28 cellular contexts compared by ENCODE assay signal in the genomic region with DNA sequence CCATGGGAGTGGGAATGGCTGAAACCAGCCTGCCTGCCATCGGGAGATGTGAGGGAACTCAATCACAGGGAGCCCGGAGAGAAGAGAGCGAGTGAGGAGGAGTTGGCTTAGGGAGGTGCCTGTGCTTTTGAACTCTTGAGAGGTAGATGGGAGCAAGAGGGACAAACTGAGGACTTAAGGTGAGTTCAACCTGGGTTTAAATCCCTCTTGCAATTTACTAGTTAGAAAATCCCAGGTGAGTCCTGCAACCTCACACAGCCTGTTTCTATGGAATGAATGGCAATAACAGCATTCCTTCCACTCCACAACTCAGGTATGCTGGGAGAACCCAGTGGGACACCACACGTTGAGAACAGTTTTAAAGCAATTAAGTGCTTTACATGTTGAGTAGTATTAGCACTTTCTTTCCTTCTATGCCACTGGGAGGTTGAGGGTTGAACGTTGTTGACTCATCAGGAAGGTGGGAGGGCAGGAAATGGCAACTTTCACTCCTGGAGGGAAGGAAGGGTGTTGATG. TPM values are rescaled to one million over a fixed set of nuclear protein-coding genes. Genes with fewer than 3 reads are reported as not detected.
DNase-seq lines count a peak whose midpoint lies in the region; ATAC-seq and TF ChIP-seq lines count a peak whose summit lies in the region.
"Had no signal": no experiment of that assay in that cellular context is flagged by ENCODE, and none has a peak within 500 bp of the region (broad histone marks: within the 10 kb centered on the region; RNA-seq: fewer than 3 reads in every experiment).

No MANE protein-coding gene starts in this region.

- no peak for TF ChIP-seq RAD21 in HCT116 (IDR thresholded peaks at IDR 0.05; ENCODE audit: low read depth)

- DNase-seq in HCT116 (ENCODE audit: low read depth, low spot score): no peak
- DNase-seq in SW480 (ENCODE audit: low spot score): peak; percentile 15
- peak; percentile 92 for DNase-seq in iPS DF 4.7 (ENCODE audit: extremely low read depth, low spot score)
- peak; percentile 46 for DNase-seq in renal cortical epithelial cell (ENCODE audit: low read depth)
- no peak for DNase-seq in stimulated activated CD4-positive, alpha-beta T cell treated with anti-CD3 and anti-CD28 coated beads, Interleukin-2, amount 100 ng/mL, for 24 hours
- no peak for DNase-seq in epidermal melanocyte (ENCODE audit: insufficient read length, low spot score)
- no peak for DNase-seq in activated CD4-positive, alpha-beta T cell treated with anti-CD3 and anti-CD28 coated beads, Interleukin-2, amount 10 ng/mL, durations not matched to agents 7 days and 5 days
- DNase-seq: activated CD4-positive, alpha-beta memory T cell treated with anti-CD3 and anti-CD28 coated beads, Interleukin-2, amount 10 ng/mL, durations not matched to agents 7 days and 5 days; activated naive CD4-positive, alpha-beta T cell treated with anti-CD3 and anti-CD28 coated beads for 36 hours; activated T-cell treated with anti-CD3 and anti-CD28 coated beads, Interleukin-2, amount 50 U/mL, for 24 hours; AML-193; amygdala; CD8-positive, alpha-beta memory T cell; DND-41; immature natural killer cell; KG1; lower lobe of right lung; NCI-H1048; NCI-H187 treated with DMSO at 0.1 percent for 48 hours; NCI-H345; occipital lobe; retina; T-helper 2 cell had no signal

- H3K4me3 ChIP-seq in HCT116 (replicated peaks in 1 of 2; ENCODE audit: low read depth in 1 of 2, low read length in 2 of 2): no peak overlapping the region
- H3K4me3 ChIP-seq: lower lobe of right lung had no signal

- RAD21 ChIA-PET in HCT116 (lab: Charles Lee; ENCODE audit: low non-redundant PET in 1 of 2, low total read pairs in 2 of 2, uncharacterized antibody in 2 of 2, unreplicated experiment in 2 of 2): no interaction called here

- CTCF ChIA-PET in HCT116 (lab: Charles Lee): interaction anchor here (1.7 kb wide), 1 partner anchor 17 kb away, joined by 5 read pairs; no protein-coding TSS in a partner anchor
- CTCF ChIA-PET in activated CD4-positive, alpha-beta T cell treated with anti-CD3 and anti-CD28 coated beads, Interleukin-2, amount 10 ng/mL, durations not matched to agents 7 days and 5 days (lab: Charles Lee): no interaction called here

- H3K9me3 Mint-ChIP-seq in activated CD4-positive, alpha-beta T cell treated with anti-CD3 and anti-CD28 coated beads, Interleukin-2, amount 10 ng/mL, durations not matched to agents 7 days and 5 days: no peaks in the 10 kb centered on the region
- H3K9me3 Mint-ChIP-seq: activated CD4-positive, alpha-beta memory T cell treated with anti-CD3 and anti-CD28 coated beads, Interleukin-2, amount 10 ng/mL, durations not matched to agents 7 days and 5 days; activated naive CD4-positive, alpha-beta T cell treated with anti-CD3 and anti-CD28 coated beads for 36 hours; activated T-cell treated with anti-CD3 and anti-CD28 coated beads, Interleukin-2, amount 50 U/mL, for 24 hours; immature natural killer cell had no signal

- H3K4me1 ChIP-seq in HCT116 (ENCODE audit: control insufficient read depth in 1 of 2, insufficient read depth in 2 of 2, low read length in 2 of 2): peaks cover 0 to 6% of the 10 kb centered on the region in 2 experiments; a peak in 1 of 4 replicates
- H3K4me1 ChIP-seq: lower lobe of right lung had no signal

- peaks cover 22% of the 10 kb centered on the region for H3K27me3 Mint-ChIP-seq in activated CD4-positive, alpha-beta T cell treated with anti-CD3 and anti-CD28 coated beads, Interleukin-2, amount 10 ng/mL, durations not matched to agents 7 days and 5 days

- POLR2A ChIA-PET in HCT116 (lab: Charles Lee): no interaction called here
- POLR2A ChIA-PET in activated CD4-positive, alpha-beta T cell treated with anti-CD3 and anti-CD28 coated beads, Interleukin-2, amount 10 ng/mL, durations not matched to agents 7 days and 5 days (lab: Charles Lee): no interaction called here

- no peaks in the 10 kb centered on the region for H3K9me3 ChIP-seq in HCT116 (ENCODE audit: control insufficient read depth in 1 of 2, insufficient read depth in 1 of 2, low read depth in 1 of 2, low read length in 2 of 2)
- H3K9me3 ChIP-seq: lower lobe of right lung had no signal

- no peak for TF ChIP-seq POLR2A in HCT116 (IDR thresholded peaks at IDR 0.05; ENCODE audit: borderline replicate concordance, extremely low read depth, insufficient read depth, insufficient read length)

- H3K79me2 ChIP-seq in HCT116 (ENCODE audit: insufficient read depth, low read length): no peaks in the 10 kb centered on the region

- no peak overlapping the region for H3K9ac ChIP-seq in HCT116 (ENCODE audit: low read length)

- H3K27ac ChIP-seq in HCT116 (ENCODE audit: low read depth, low read length): no peak overlapping the region
- H3K27ac ChIP-seq: lower lobe of right lung, VCaP had no signal

- TF ChIP-seq CTCF in HCT116 (IDR thresholded peaks at IDR 0.05 in 2 of 3, conservative IDR thresholded peaks at IDR 0.05 in 1 of 3; ENCODE audit: borderline replicate concordance in 1 of 3, insufficient read depth in 1 of 3, low read depth in 2 of 3, low read length in 2 of 3): no peak

- no peak overlapping the region for H2AFZ ChIP-seq in HCT116 (ENCODE audit: low read depth, low read length, poor library complexity, severe bottlenecking)

- peak overlapping the region; percentile 31; the same call in 1 of the 2 replicates for H3K4me2 ChIP-seq in HCT116 (ENCODE audit: low read length)

- BruUV-seq in HCT116 (replicated peaks; lab: Mats Ljungman, UMichigan): no TSS peak

- no peaks in the 10 kb centered on the region for H3K36me3 ChIP-seq in HCT116 (ENCODE audit: control insufficient read depth in 1 of 2, insufficient read depth in 2 of 2, low read length in 2 of 2)
- H3K36me3 ChIP-seq: lower lobe of right lung had no signal

- no peaks in the 10 kb centered on the region; the same call in 1 of the 2 replicates for H3K27me3 ChIP-seq in HCT116 (ENCODE audit: insufficient read depth, low read length)

- no peak for ATAC-seq in HCT116
- ATAC-seq: esophagus mucosa, lower lobe of right lung, Panc1 had no signal

- H4K20me1 ChIP-seq in HCT116 (ENCODE audit: insufficient read depth): no peaks in the 10 kb centered on the region

- H3K4me1 Mint-ChIP-seq in activated CD4-positive, alpha-beta T cell treated with anti-CD3 and anti-CD28 coated beads, Interleukin-2, amount 10 ng/mL, durations not matched to agents 7 days and 5 days: no peaks in the 10 kb centered on the region
- H3K4me1 Mint-ChIP-seq: activated CD4-positive, alpha-beta memory T cell treated with anti-CD3 and anti-CD28 coated beads, Interleukin-2, amount 10 ng/mL, durations not matched to agents 7 days and 5 days; CD8-positive, alpha-beta memory T cell; immature natural killer cell had no signal

- no peak overlapping the region for H3K4me3 Mint-ChIP-seq in activated CD4-positive, alpha-beta T cell treated with anti-CD3 and anti-CD28 coated beads, Interleukin-2, amount 10 ng/mL, durations not matched to agents 7 days and 5 days
- H3K4me3 Mint-ChIP-seq: activated CD4-positive, alpha-beta memory T cell treated with anti-CD3 and anti-CD28 coated beads, Interleukin-2, amount 10 ng/mL, durations not matched to agents 7 days and 5 days; activated naive CD4-positive, alpha-beta T cell treated with anti-CD3 and anti-CD28 coated beads for 36 hours; activated T-cell treated with anti-CD3 and anti-CD28 coated beads, Interleukin-2, amount 50 U/mL, for 24 hours; CD8-positive, alpha-beta memory T cell; immature natural killer cell; type B pancreatic cell had no signal

- H3K36me3 Mint-ChIP-seq in activated CD4-positive, alpha-beta T cell treated with anti-CD3 and anti-CD28 coated beads, Interleukin-2, amount 10 ng/mL, durations not matched to agents 7 days and 5 days (ENCODE audit: low read depth): no peaks in the 10 kb centered on the region
- H3K36me3 Mint-ChIP-seq: CD8-positive, alpha-beta memory T cell; immature natural killer cell; type B pancreatic cell had no signal

- intact Hi-C loops in HCT116 (cut with micrococcal nuclease): loop anchor here (10.0 kb wide), 1 partner anchor 249 kb away; no protein-coding TSS in a partner anchor

- H3K9me2 ChIP-seq in HCT116 (ENCODE audit: insufficient read depth): no peaks in the 10 kb centered on the region

- no peak overlapping the region for H3K27ac Mint-ChIP-seq in activated CD4-positive, alpha-beta T cell treated with anti-CD3 and anti-CD28 coated beads, Interleukin-2, amount 10 ng/mL, durations not matched to agents 7 days and 5 days
- H3K27ac Mint-ChIP-seq: activated CD4-positive, alpha-beta memory T cell treated with anti-CD3 and anti-CD28 coated beads, Interleukin-2, amount 10 ng/mL, durations not matched to agents 7 days and 5 days; activated naive CD4-positive, alpha-beta T cell treated with anti-CD3 and anti-CD28 coated beads for 36 hours; activated T-cell treated with anti-CD3 and anti-CD28 coated beads, Interleukin-2, amount 50 U/mL, for 24 hours; CD8-positive, alpha-beta memory T cell; immature natural killer cell; type B pancreatic cell had no signal

TF ChIP-seq in HCT116, 20 proteins besides CTCF, POLR2A, EP300 and RAD21 (continues in another document):
- TF ChIP-seq EZH2 (IDR thresholded peaks at IDR 0.05) (no peak), CEBPB (IDR thresholded peaks at IDR 0.05; ENCODE audit: low read depth) (no peak), POLR2AphosphoS5 (IDR thresholded peaks at IDR 0.05; ENCODE audit: low read depth, low read length) (no peak), FOSL1 (IDR thresholded peaks at IDR 0.05; ENCODE audit: low read depth) (no peak), EZH2phosphoT487 (IDR thresholded peaks at IDR 0.05; ENCODE audit: borderline replicate concordance) (no peak), SIN3A (IDR thresholded peaks at IDR 0.05; ENCODE audit: low read depth) (no peak), JUND (IDR thresholded peaks at IDR 0.05) (no peak)
- TF ChIP-seq, protein P1, sequence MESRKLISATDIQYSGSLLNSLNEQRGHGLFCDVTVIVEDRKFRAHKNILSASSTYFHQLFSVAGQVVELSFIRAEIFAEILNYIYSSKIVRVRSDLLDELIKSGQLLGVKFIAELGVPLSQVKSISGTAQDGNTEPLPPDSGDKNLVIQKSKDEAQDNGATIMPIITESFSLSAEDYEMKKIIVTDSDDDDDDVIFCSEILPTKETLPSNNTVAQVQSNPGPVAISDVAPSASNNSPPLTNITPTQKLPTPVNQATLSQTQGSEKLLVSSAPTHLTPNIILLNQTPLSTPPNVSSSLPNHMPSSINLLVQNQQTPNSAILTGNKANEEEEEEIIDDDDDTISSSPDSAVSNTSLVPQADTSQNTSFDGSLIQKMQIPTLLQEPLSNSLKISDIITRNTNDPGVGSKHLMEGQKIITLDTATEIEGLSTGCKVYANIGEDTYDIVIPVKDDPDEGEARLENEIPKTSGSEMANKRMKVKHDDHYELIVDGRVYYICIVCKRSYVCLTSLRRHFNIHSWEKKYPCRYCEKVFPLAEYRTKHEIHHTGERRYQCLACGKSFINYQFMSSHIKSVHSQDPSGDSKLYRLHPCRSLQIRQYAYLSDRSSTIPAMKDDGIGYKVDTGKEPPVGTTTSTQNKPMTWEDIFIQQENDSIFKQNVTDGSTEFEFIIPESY (IDR thresholded peaks at IDR 0.05; ENCODE audit: extremely low read depth, insufficient replicate concordance, low read length): no peak

RNA-seq across cellular contexts. Expression of a gene that starts 57.3 kb away (rescaled TPM):
- not detected for total RNA-seq in HCT116 (2021; ENCODE audit: unreplicated experiment)
- not detected in 2 replicates for polyA plus RNA-seq in HCT116 (2012)
- total RNA-seq in renal cortical epithelial cell: 0.15 and 0.52 TPM in 2 replicates
- not detected for total RNA-seq in activated CD4-positive, alpha-beta T cell treated with anti-CD3 and anti-CD28 coated beads, Interleukin-2, amount 10 ng/mL, durations not matched to agents 7 days and 5 days
- total RNA-seq: activated CD4-positive, alpha-beta memory T cell treated with anti-CD3 and anti-CD28 coated beads, Interleukin-2, amount 10 ng/mL, durations not matched to agents 7 days and 5 days; activated naive CD4-positive, alpha-beta T cell treated with anti-CD3 and anti-CD28 coated beads for 36 hours; CD8-positive, alpha-beta memory T cell; occipital lobe; SK-MEL-5 had no signal

Comparison
In these comparisons a context has a peak if more than half of its experiments do, and no peak if none do; other contexts are left out.
1. DNase-seq: peak in SW480 (single experiment), iPS DF 4.7 (single experiment) and renal cortical epithelial cell (single experiment); none in HCT116 (single experiment), stimulated activated CD4-positive, alpha-beta T cell treated with anti-CD3 and anti-CD28 coated beads, Interleukin-2, amount 100 ng/mL, for 24 hours (0 of 2), epidermal melanocyte (single experiment) and activated CD4-positive, alpha-beta T cell treated with anti-CD3 and anti-CD28 coated beads, Interleukin-2, amount 10 ng/mL, durations not matched to agents 7 days and 5 days (single experiment).